ENCODE assay signal across 9 cellular contexts in genomic region chr3:12483872-12484197, GRCh38. TPM values are rescaled to one million over a fixed set of nuclear protein-coding genes. Genes with fewer than 3 reads are reported as not detected.
DNase-seq lines count a peak whose midpoint lies in the region; ATAC-seq, FAIRE-seq and TF ChIP-seq lines count a peak whose summit lies in the region.
"Had no signal": no experiment of that assay in that cellular context is flagged by ENCODE, and none has a peak within 500 bp of the region (broad histone marks: within the 10 kb centered on the region; RNA-seq: fewer than 3 reads in every experiment).

No MANE protein-coding gene starts in this region.

- no peak for TF ChIP-seq CTCF in BJ (IDR thresholded peaks at IDR 0.05; ENCODE audit: insufficient read depth, low read depth, low read length)
- no peak for TF ChIP-seq CTCF in chondrocyte (IDR thresholded peaks at IDR 0.05)

- no peaks in the 10 kb centered on the region for H3K9me3 ChIP-seq in naive thymus-derived CD4-positive, alpha-beta T cell (ENCODE audit: control insufficient read depth in 2 of 3, low read length in 3 of 3)

- no peaks in the 10 kb centered on the region for H3K36me3 ChIP-seq in BJ (ENCODE audit: control insufficient read depth, insufficient read depth, low read length)
- H3K36me3 ChIP-seq in naive thymus-derived CD4-positive, alpha-beta T cell (ENCODE audit: control insufficient read depth in 2 of 3, insufficient read depth in 3 of 3, low read length in 3 of 3) = no peaks in the 10 kb centered on the region

- POLR2A ChIA-PET in BJ (lab: Charles Lee) = no interaction called here
- POLR2A ChIA-PET in naive thymus-derived CD4-positive, alpha-beta T cell (lab: Charles Lee) = interaction anchor here (0.7 to 3.6 kb wide), 11 partner anchors 9 to 1212 kb away, joined by 3 to 22 read pairs (median 4); partner anchors contain the start of genes ATG7, MKRN2, RAF1 and TAMM41

- peak overlapping the region; percentile 92 for H3K27ac ChIP-seq in naive thymus-derived CD4-positive, alpha-beta T cell (ENCODE audit: low read depth, low read length)

- no peaks in the 10 kb centered on the region for H3K27me3 ChIP-seq in BJ (ENCODE audit: control insufficient read depth, insufficient read depth, low read length)
- no peaks in the 10 kb centered on the region for H3K27me3 ChIP-seq in naive thymus-derived CD4-positive, alpha-beta T cell (ENCODE audit: control insufficient read depth in 2 of 2, insufficient read depth in 2 of 2, low read length in 2 of 2)

- H3K4me3 Mint-ChIP-seq in chondrocyte (ENCODE audit: unreplicated experiment) = peak overlapping the region; percentile 88
- peak overlapping the region; percentile 87 to 99 (median 97) for H3K4me3 Mint-ChIP-seq in naive thymus-derived CD4-positive, alpha-beta T cell

- intact Hi-C loops in naive thymus-derived CD4-positive, alpha-beta T cell (cut with micrococcal nuclease) = loop anchor here (1.0 to 10.0 kb wide), 14 partner anchors 73 to 1212 kb away; partner anchors contain the start of genes MKRN2 (in 2 of the 2), RAF1 (in 2 of the 2), RPL32 (in 2 of the 2) and VGLL4 (in 2 of the 2)

- CTCF ChIA-PET in BJ (lab: Yijun Ruan, JAX) = interaction anchor here (0.7 to 14.7 kb wide), 6 partner anchors 8 to 1142 kb away, joined by 3 to 411 read pairs (median 4); no protein-coding TSS in a partner anchor
- CTCF ChIA-PET in naive thymus-derived CD4-positive, alpha-beta T cell (lab: Charles Lee) = interaction anchor here (2.1 kb wide), 1 partner anchor 349 kb away, joined by 7 read pairs; no protein-coding TSS in a partner anchor

- H3K27ac Mint-ChIP-seq in chondrocyte (ENCODE audit: unreplicated experiment) = peak overlapping the region; percentile 85
- H3K27ac Mint-ChIP-seq in naive thymus-derived CD4-positive, alpha-beta T cell = peak overlapping the region; percentile 96 to 99 (median 98)

- FAIRE-seq in H54 (lab: Jason Lieb, UNC) = no peak
- FAIRE-seq: islet of Langerhans had no signal

- DNase-seq in BJ (ENCODE audit: low read depth) = no peak
- no peak for DNase-seq in Jurkat, Clone E6-1 (ENCODE audit: low read depth, low spot score)
- no peak for DNase-seq in chondrocyte (ENCODE audit: low spot score)
- no peak for DNase-seq in naive thymus-derived CD4-positive, alpha-beta T cell
- no peak for DNase-seq in NCI-H187 treated with DMSO at 0.1 percent for 48 hours (lab: John Stamatoyannopoulos, UW)
- no peak for DNase-seq in NCI-H524 (lab: John Stamatoyannopoulos, UW)
- no peak for DNase-seq in H54 (ENCODE audit: insufficient read length, low spot score)

- no peak for ATAC-seq in naive thymus-derived CD4-positive, alpha-beta T cell
- ATAC-seq in HG03378 (IDR thresholded peaks at IDR 0.05; ENCODE audit: unreplicated experiment) = no peak

- TF ChIP-seq POLR2A in H54 (IDR thresholded peaks at IDR 0.05; ENCODE audit: low read depth, low read length) = no peak

- peak overlapping the region; percentile 70 for H3K4me3 ChIP-seq in BJ (ENCODE audit: low read depth, low read length)
- H3K4me3 ChIP-seq in Jurkat, Clone E6-1 (ENCODE audit: low read length) = peak overlapping the region; percentile 65
- peak overlapping the region; percentile 76 for H3K4me3 ChIP-seq in naive thymus-derived CD4-positive, alpha-beta T cell (ENCODE audit: low read length)

- no peaks in the 10 kb centered on the region for H3K36me3 Mint-ChIP-seq in chondrocyte (ENCODE audit: low read depth)
- peaks cover 0 to 3% (median 0%) of the 10 kb centered on the region in 5 donors for H3K36me3 Mint-ChIP-seq in naive thymus-derived CD4-positive, alpha-beta T cell

- H3K4me1 ChIP-seq in naive thymus-derived CD4-positive, alpha-beta T cell (ENCODE audit: control insufficient read depth in 2 of 2, insufficient read depth in 2 of 2, low read length in 2 of 2) = peaks cover 17% of the 10 kb centered on the region in 2 donors

- no peaks in the 10 kb centered on the region for H3K27me3 Mint-ChIP-seq in chondrocyte (ENCODE audit: low read depth)
- H3K27me3 Mint-ChIP-seq in naive thymus-derived CD4-positive, alpha-beta T cell = peaks cover 0 to 2% (median 0%) of the 10 kb centered on the region in 5 donors

- peaks cover 30% of the 10 kb centered on the region for H3K4me1 Mint-ChIP-seq in chondrocyte (ENCODE audit: low read depth)
- H3K4me1 Mint-ChIP-seq in naive thymus-derived CD4-positive, alpha-beta T cell = peaks cover 21 to 59% (median 44%) of the 10 kb centered on the region in 7 donors

- no peaks in the 10 kb centered on the region for H3K9me3 Mint-ChIP-seq in chondrocyte (ENCODE audit: low read depth)
- no peaks in the 10 kb centered on the region for H3K9me3 Mint-ChIP-seq in naive thymus-derived CD4-positive, alpha-beta T cell

RNA-seq across cellular contexts. Expression of gene TSEN2, which starts 0.4 kb away (rescaled TPM):
- polyA plus RNA-seq in BJ (2011; rRNA removed) = 8.0 and 9.2 TPM in 2 replicates
- 6.3 and 9.0 TPM in 2 replicates for polyA minus RNA-seq in BJ (2011; rRNA and poly(A)+ RNA removed)
- 27.5 TPM for polyA plus RNA-seq in Jurkat, Clone E6-1 (2012; ENCODE audit: insufficient read depth, insufficient read length)
- 8.6 to 14.5 TPM (median 8.7 TPM) in 3 replicates for total RNA-seq in chondrocyte
- 10 to 100 TPM; 12.1 to 27.5 (median 13.6) TPM for total RNA-seq in naive thymus-derived CD4-positive, alpha-beta T cell
- polyA plus RNA-seq in naive thymus-derived CD4-positive, alpha-beta T cell = 10 to 100 TPM; 13.9 to 20.0 TPM
